11 cellular contexts compared by ENCODE assay signal in the genomic region with DNA sequence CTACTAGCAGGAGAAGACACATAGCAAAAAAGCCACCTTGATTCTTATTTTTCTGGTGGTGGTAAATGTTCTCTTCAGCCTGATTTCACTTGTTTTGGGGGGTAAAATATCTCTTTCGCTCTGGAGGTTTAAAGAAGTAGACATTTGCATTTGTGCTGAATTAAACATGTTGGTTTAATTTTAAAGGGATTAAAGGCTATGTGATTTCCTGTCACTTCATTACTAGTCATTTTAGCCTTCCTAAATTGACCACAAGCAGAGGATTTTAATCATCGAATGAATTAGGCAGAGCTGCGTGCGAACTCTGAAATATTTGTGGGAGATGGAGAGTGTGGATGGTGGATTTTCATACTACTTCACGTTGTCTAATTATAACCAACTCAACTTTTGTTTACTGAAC. TPM values are rescaled to one million over a fixed set of nuclear protein-coding genes. Genes with fewer than 3 reads are reported as not detected.
DNase-seq lines count a peak whose midpoint lies in the region; FAIRE-seq and TF ChIP-seq lines count a peak whose summit lies in the region.
"Had no signal": no experiment of that assay in that cellular context is flagged by ENCODE, and none has a peak within 500 bp of the region (broad histone marks: within the 10 kb centered on the region; RNA-seq: fewer than 3 reads in every experiment).

No MANE protein-coding gene starts in this region.

- H3K4me3 ChIP-seq in AG04450 (ENCODE audit: low read depth, low read length) (peak overlapping the region; percentile 32), WI38 (ENCODE audit: low read depth, low read length) (peak overlapping the region; percentile 81), iPS-20b (ENCODE audit: low read length) (no peak overlapping the region; the same call in 1 of the 2 replicates)

- H3K27ac Mint-ChIP-seq in endothelial cell (ENCODE audit: unreplicated experiment) = no peak overlapping the region
- H3K27ac Mint-ChIP-seq: immature natural killer cell had no signal

- H3K4me1 ChIP-seq in iPS-20b (ENCODE audit: insufficient read depth, low read length) = peaks cover 18% of the 10 kb centered on the region

- peaks cover 2% of the 10 kb centered on the region for H3K27me3 Mint-ChIP-seq in endothelial cell (ENCODE audit: unreplicated experiment)

- H3K4me3 Mint-ChIP-seq in endothelial cell (ENCODE audit: unreplicated experiment) = no peak overlapping the region
- H3K4me3 Mint-ChIP-seq: immature natural killer cell had no signal

- no peaks in the 10 kb centered on the region for H3K9me3 Mint-ChIP-seq in endothelial cell (ENCODE audit: unreplicated experiment)

- H3K9me3 ChIP-seq in AG04450 (ENCODE audit: control insufficient read depth, insufficient read depth, low read length) (no peaks in the 10 kb centered on the region), iPS-20b (ENCODE audit: insufficient read depth, low read depth, low read length) (no peaks in the 10 kb centered on the region)

- H3K4me1 Mint-ChIP-seq in endothelial cell (ENCODE audit: unreplicated experiment) = peaks cover 18% of the 10 kb centered on the region

- DNase-seq in AG04450 (ENCODE audit: low read depth, low spot score) (no peak), D721Med (ENCODE audit: insufficient read length, low spot score) (no peak), mucosa of gallbladder (ENCODE audit: low spot score) (no peak), endothelial cell (ENCODE audit: low spot score) (no peak), CD1c-positive myeloid dendritic cell (ENCODE audit: extremely low spot score) (no peak), NCI-H82 treated with DMSO at 0.1 percent for 48 hours (lab: John Stamatoyannopoulos, UW; ENCODE audit: unreplicated experiment) (no peak)
- DNase-seq: immature natural killer cell, NCI-H226, retina had no signal

- H3K9ac ChIP-seq in iPS-20b (ENCODE audit: low read depth, low read length) = peak overlapping the region; percentile 23; the same call in 1 of the 2 replicates

- TF ChIP-seq CTCF in AG04450 (IDR thresholded peaks at IDR 0.05; ENCODE audit: low read depth, low read length) = no peak
- TF ChIP-seq CTCF in D721Med (IDR thresholded peaks at IDR 0.05; ENCODE audit: insufficient read depth, missing control alignments) = no peak
- TF ChIP-seq CTCF in WI38 (IDR thresholded peaks at IDR 0.05; ENCODE audit: low read depth, low read length) = no peak
- TF ChIP-seq CTCF in endothelial cell (IDR thresholded peaks at IDR 0.05; ENCODE audit: unreplicated experiment) = no peak

- no peaks in the 10 kb centered on the region for H3K36me3 ChIP-seq in iPS-20b (ENCODE audit: insufficient read depth, low read depth, low read length)

- POLR2A ChIA-PET in AG04450 (lab: Yijun Ruan, JAX) = no interaction called here

- H3K27me3 ChIP-seq in AG04450 (ENCODE audit: control insufficient read depth, insufficient read depth, low read length) (no peaks in the 10 kb centered on the region), iPS-20b (ENCODE audit: insufficient read depth, low read length) (peaks cover 35% of the 10 kb centered on the region)

- peak overlapping the region; percentile 33 for H3K27ac ChIP-seq in AG04450 (ENCODE audit: low read depth, low read length)
- H3K27ac ChIP-seq in iPS-20b (ENCODE audit: low read length) = no peak overlapping the region

- H3K36me3 Mint-ChIP-seq in endothelial cell (ENCODE audit: low read depth, unreplicated experiment) = peaks cover 6% of the 10 kb centered on the region

- peak; percentile 71 for FAIRE-seq in D721Med (lab: Jason Lieb, UNC)

- CTCF ChIA-PET in AG04450 (lab: Charles Lee) = no interaction called here

RNA-seq across cellular contexts. Expression of a gene that starts 4.8 kb away (rescaled TPM):
- polyA plus RNA-seq in AG04450 (2011; rRNA removed) = 18.1 and 19.5 TPM in 2 replicates
- 29.5 and 31.6 TPM in 2 replicates for polyA minus RNA-seq in AG04450 (2011; rRNA and poly(A)+ RNA removed)
- total RNA-seq in mucosa of gallbladder = 4.3 TPM
- total RNA-seq in endothelial cell (ENCODE audit: unreplicated experiment) = 2.5 TPM
